13 cellular contexts compared by ENCODE assay signal in genomic region chr3:188322135-188322892, GRCh38.
A peak's percentile ranks its signal among the peaks of the same experiment; 100 is the strongest.
DNase-seq lines count a peak whose midpoint lies in the region; ATAC-seq and TF ChIP-seq lines count a peak whose summit lies in the region.
"Had no signal": no experiment of that assay in that cellular context is flagged by ENCODE, and none has a peak within 500 bp of the region (broad histone marks: within the 10 kb centered on the region; RNA-seq: fewer than 3 reads in every experiment).

No MANE protein-coding gene starts in this region.

- peak overlapping the region; percentile 7 to 77 (median 74) for H3K27ac ChIP-seq in esophagus muscularis mucosa (replicated peaks in 1 of 4)
- H3K27ac ChIP-seq: neutrophil had no signal

- 50% methylated on average over 4 of the region's 4 CpGs for WGBS in esophagus muscularis mucosa

- no peak for DNase-seq in activated CD4-positive, alpha-beta memory T cell treated with anti-CD3 and anti-CD28 coated beads for 36 hours
- no peak for DNase-seq in activated CD4-positive, alpha-beta memory T cell treated with anti-CD3 and anti-CD28 coated beads, Interleukin-2, amount 10 ng/mL, durations not matched to agents 7 days and 5 days
- DNase-seq in activated B cell treated with CpG ODN at 0.5 μM for 24 hours = no peak
- DNase-seq in esophagus muscularis mucosa (ENCODE audit: extremely low spot score) = no peak
- no peak for DNase-seq in stimulated activated effector memory CD8-positive, alpha-beta T cell treated with anti-CD3 and anti-CD28 coated beads, Interleukin-12 subunit alpha, Interleukin-12 subunit beta, amount 100 ng/mL, for 72 hours (ENCODE audit: low spot score in 2 of 2)
- no peak for DNase-seq in cerebellar nuclear complex (lab: John Stamatoyannopoulos, UW)
- no peak for DNase-seq in NCI-H748 treated with DMSO at 0.1 percent for 48 hours (lab: John Stamatoyannopoulos, UW)
- DNase-seq: NCI-H1092 treated with DMSO at 0.1 percent for 48 hours; stimulated activated CD8-positive, alpha-beta memory T cell treated with anti-CD3 and anti-CD28 coated beads, Interleukin-4, amount 100 ng/mL, for 48 hours had no signal

- ATAC-seq in activated B cell treated with CpG ODN at 0.5 μM for 24 hours (ENCODE audit: low read depth) (no peak), GM21529 (IDR thresholded peaks at IDR 0.05; ENCODE audit: unreplicated experiment) (no peak)
- ATAC-seq in stimulated activated effector memory CD8-positive, alpha-beta T cell treated with anti-CD3 and anti-CD28 coated beads, Interleukin-12 subunit alpha, Interleukin-12 subunit beta, amount 100 ng/mL, for 72 hours = no peak
- ATAC-seq: K562 had no signal

- H3K36me3 ChIP-seq in esophagus muscularis mucosa = no peaks in the 10 kb centered on the region
- H3K36me3 ChIP-seq: neutrophil had no signal

- H3K4me1 Mint-ChIP-seq in activated CD4-positive, alpha-beta memory T cell treated with anti-CD3 and anti-CD28 coated beads for 36 hours (ENCODE audit: low read depth) = peaks cover 60% of the 10 kb centered on the region
- peaks cover 41% of the 10 kb centered on the region for H3K4me1 Mint-ChIP-seq in activated CD4-positive, alpha-beta memory T cell treated with anti-CD3 and anti-CD28 coated beads, Interleukin-2, amount 10 ng/mL, durations not matched to agents 7 days and 5 days
- peaks cover 54% of the 10 kb centered on the region for H3K4me1 Mint-ChIP-seq in activated B cell treated with CpG ODN at 0.5 μM for 24 hours
- peaks cover 40% of the 10 kb centered on the region for H3K4me1 Mint-ChIP-seq in stimulated activated effector memory CD8-positive, alpha-beta T cell treated with anti-CD3 and anti-CD28 coated beads, Interleukin-12 subunit alpha, Interleukin-12 subunit beta, amount 100 ng/mL, for 72 hours

- H3K4me3 ChIP-seq in esophagus muscularis mucosa = no peak overlapping the region
- H3K4me3 ChIP-seq: K562 had no signal

- no peaks in the 10 kb centered on the region for H3K9me3 Mint-ChIP-seq in activated CD4-positive, alpha-beta memory T cell treated with anti-CD3 and anti-CD28 coated beads for 36 hours
- peaks cover 3% of the 10 kb centered on the region for H3K9me3 Mint-ChIP-seq in activated CD4-positive, alpha-beta memory T cell treated with anti-CD3 and anti-CD28 coated beads, Interleukin-2, amount 10 ng/mL, durations not matched to agents 7 days and 5 days
- peaks cover 3% of the 10 kb centered on the region for H3K9me3 Mint-ChIP-seq in activated B cell treated with CpG ODN at 0.5 μM for 24 hours
- peaks cover 4% of the 10 kb centered on the region for H3K9me3 Mint-ChIP-seq in stimulated activated effector memory CD8-positive, alpha-beta T cell treated with anti-CD3 and anti-CD28 coated beads, Interleukin-12 subunit alpha, Interleukin-12 subunit beta, amount 100 ng/mL, for 72 hours

- no peaks in the 10 kb centered on the region for H3K9me3 ChIP-seq in esophagus muscularis mucosa
- H3K9me3 ChIP-seq: neutrophil had no signal

- H3K27me3 ChIP-seq in esophagus muscularis mucosa = no peaks in the 10 kb centered on the region
- H3K27me3 ChIP-seq: neutrophil had no signal

- peaks cover 17 to 94% (median 93%) of the 10 kb centered on the region in 4 donors for H3K4me1 ChIP-seq in esophagus muscularis mucosa

- CTCF ChIA-PET in activated CD4-positive, alpha-beta memory T cell treated with anti-CD3 and anti-CD28 coated beads for 36 hours (lab: Charles Lee) = interaction anchor here (0.6 to 2.0 kb wide), 5 partner anchors 12 to 584 kb away, joined by 4 to 9 read pairs (median 5); no protein-coding TSS in a partner anchor
- CTCF ChIA-PET in activated CD4-positive, alpha-beta memory T cell treated with anti-CD3 and anti-CD28 coated beads, Interleukin-2, amount 10 ng/mL, durations not matched to agents 7 days and 5 days (lab: Charles Lee) = interaction anchor here (1.3 to 1.9 kb wide), 2 partner anchors 582 to 583 kb away, joined by 4 to 7 read pairs; no protein-coding TSS in a partner anchor
- CTCF ChIA-PET in activated B cell treated with CpG ODN at 0.5 μM for 24 hours (lab: Charles Lee) = interaction anchor here (1.2 kb wide), 1 partner anchor 15 kb away, joined by 3 read pairs; no protein-coding TSS in a partner anchor

- no peak for TF ChIP-seq CTCF in activated B cell treated with CpG ODN at 0.5 μM for 24 hours (IDR thresholded peaks at IDR 0.05)
- TF ChIP-seq CTCF in esophagus muscularis mucosa (IDR thresholded peaks at IDR 0.05) = no peak

- TF ChIP-seq POLR2A in esophagus muscularis mucosa (IDR thresholded peaks at IDR 0.05; ENCODE audit: low read depth) = no peak

- peaks cover 17% of the 10 kb centered on the region for H3K36me3 Mint-ChIP-seq in activated CD4-positive, alpha-beta memory T cell treated with anti-CD3 and anti-CD28 coated beads for 36 hours
- peaks cover 23% of the 10 kb centered on the region for H3K36me3 Mint-ChIP-seq in activated CD4-positive, alpha-beta memory T cell treated with anti-CD3 and anti-CD28 coated beads, Interleukin-2, amount 10 ng/mL, durations not matched to agents 7 days and 5 days (ENCODE audit: low read depth)
- H3K36me3 Mint-ChIP-seq in activated B cell treated with CpG ODN at 0.5 μM for 24 hours (ENCODE audit: low read depth) = peaks cover 8% of the 10 kb centered on the region
- peaks cover 7% of the 10 kb centered on the region for H3K36me3 Mint-ChIP-seq in stimulated activated effector memory CD8-positive, alpha-beta T cell treated with anti-CD3 and anti-CD28 coated beads, Interleukin-12 subunit alpha, Interleukin-12 subunit beta, amount 100 ng/mL, for 72 hours

- intact Hi-C loops in activated CD4-positive, alpha-beta memory T cell treated with anti-CD3 and anti-CD28 coated beads for 36 hours (cut with micrococcal nuclease) = loop anchor here (5.0 kb wide), 5 partner anchors 345 to 630 kb away; no protein-coding TSS in a partner anchor
- intact Hi-C loops in activated B cell treated with CpG ODN at 0.5 μM for 24 hours (cut with micrococcal nuclease) = loop anchor here (2.0 kb wide), 1 partner anchor 14 kb away; no protein-coding TSS in a partner anchor
- intact Hi-C loops in esophagus muscularis mucosa (cut with DNase I) = no loop called here

- no peak overlapping the region for H3K4me3 Mint-ChIP-seq in activated CD4-positive, alpha-beta memory T cell treated with anti-CD3 and anti-CD28 coated beads for 36 hours
- H3K4me3 Mint-ChIP-seq in activated CD4-positive, alpha-beta memory T cell treated with anti-CD3 and anti-CD28 coated beads, Interleukin-2, amount 10 ng/mL, durations not matched to agents 7 days and 5 days = no peak overlapping the region
- H3K4me3 Mint-ChIP-seq in activated B cell treated with CpG ODN at 0.5 μM for 24 hours = no peak overlapping the region
- peak overlapping the region; percentile 14 for H3K4me3 Mint-ChIP-seq in stimulated activated effector memory CD8-positive, alpha-beta T cell treated with anti-CD3 and anti-CD28 coated beads, Interleukin-12 subunit alpha, Interleukin-12 subunit beta, amount 100 ng/mL, for 72 hours
- H3K4me3 Mint-ChIP-seq: type B pancreatic cell had no signal

- POLR2A ChIA-PET in activated CD4-positive, alpha-beta memory T cell treated with anti-CD3 and anti-CD28 coated beads for 36 hours (lab: Charles Lee) = interaction anchor here (1.2 to 2.9 kb wide), 5 partner anchors 12 to 576 kb away, joined by 4 to 18 read pairs (median 8); partner anchors contain the start of gene BCL6
- POLR2A ChIA-PET in activated CD4-positive, alpha-beta memory T cell treated with anti-CD3 and anti-CD28 coated beads, Interleukin-2, amount 10 ng/mL, durations not matched to agents 7 days and 5 days (lab: Charles Lee) = interaction anchor here (0.8 to 1.4 kb wide), 4 partner anchors 15 to 809 kb away, joined by 3 to 5 read pairs (median 4); no protein-coding TSS in a partner anchor
- POLR2A ChIA-PET in activated B cell treated with CpG ODN at 0.5 μM for 24 hours (lab: Charles Lee) = interaction anchor here (0.5 to 1.2 kb wide), 6 partner anchors 18 to 579 kb away, joined by 3 to 4 read pairs (median 3); no protein-coding TSS in a partner anchor

- H3K27ac Mint-ChIP-seq in activated CD4-positive, alpha-beta memory T cell treated with anti-CD3 and anti-CD28 coated beads for 36 hours = peak overlapping the region; percentile 83
- no peak overlapping the region for H3K27ac Mint-ChIP-seq in activated CD4-positive, alpha-beta memory T cell treated with anti-CD3 and anti-CD28 coated beads, Interleukin-2, amount 10 ng/mL, durations not matched to agents 7 days and 5 days
- peak overlapping the region; percentile 50 for H3K27ac Mint-ChIP-seq in activated B cell treated with CpG ODN at 0.5 μM for 24 hours
- H3K27ac Mint-ChIP-seq in stimulated activated effector memory CD8-positive, alpha-beta T cell treated with anti-CD3 and anti-CD28 coated beads, Interleukin-12 subunit alpha, Interleukin-12 subunit beta, amount 100 ng/mL, for 72 hours = no peak overlapping the region
- H3K27ac Mint-ChIP-seq: type B pancreatic cell had no signal

- no peak for TF ChIP-seq EP300 in esophagus muscularis mucosa (IDR thresholded peaks at IDR 0.05)

- peaks cover 2% of the 10 kb centered on the region for H3K27me3 Mint-ChIP-seq in activated CD4-positive, alpha-beta memory T cell treated with anti-CD3 and anti-CD28 coated beads for 36 hours
- peaks cover 13% of the 10 kb centered on the region for H3K27me3 Mint-ChIP-seq in activated CD4-positive, alpha-beta memory T cell treated with anti-CD3 and anti-CD28 coated beads, Interleukin-2, amount 10 ng/mL, durations not matched to agents 7 days and 5 days
- no peaks in the 10 kb centered on the region for H3K27me3 Mint-ChIP-seq in activated B cell treated with CpG ODN at 0.5 μM for 24 hours
- H3K27me3 Mint-ChIP-seq: type B pancreatic cell had no signal

Comparison
In these comparisons a context has a peak if more than half of its experiments do, and no peak if none do; other contexts are left out.
1. H3K27ac Mint-ChIP-seq: peak in activated CD4-positive, alpha-beta memory T cell treated with anti-CD3 and anti-CD28 coated beads for 36 hours (single experiment) and activated B cell treated with CpG ODN at 0.5 μM for 24 hours (single experiment); none in activated CD4-positive, alpha-beta memory T cell treated with anti-CD3 and anti-CD28 coated beads, Interleukin-2, amount 10 ng/mL, durations not matched to agents 7 days and 5 days (single experiment) and stimulated activated effector memory CD8-positive, alpha-beta T cell treated with anti-CD3 and anti-CD28 coated beads, Interleukin-12 subunit alpha, Interleukin-12 subunit beta, amount 100 ng/mL, for 72 hours (single experiment).